ENCODE assay signal across 4 cellular contexts in the genomic region with DNA sequence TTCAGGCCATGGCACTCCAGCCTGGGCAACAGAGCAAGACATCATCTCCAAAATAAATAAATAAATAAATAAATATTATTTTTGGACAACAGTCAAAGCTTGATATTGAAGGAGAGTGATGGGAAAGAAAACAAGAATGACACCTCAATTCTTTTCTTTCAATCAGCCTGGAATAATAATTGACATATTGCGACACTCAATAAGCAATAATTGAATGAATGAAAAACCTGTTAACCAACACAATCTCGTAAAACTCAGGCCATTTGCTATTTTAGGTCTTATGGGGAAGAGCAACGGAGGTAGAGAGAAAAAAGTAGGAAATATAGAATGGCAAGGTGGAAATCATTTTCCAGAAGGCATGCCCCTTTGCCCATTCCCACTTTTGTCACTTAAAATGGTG.
TF ChIP-seq lines count a peak whose summit lies in the region.

No MANE protein-coding gene starts in this region.

TF ChIP-seq in HepG2, 621 proteins besides CTCF, POLR2A, EP300 and RAD21:
- TF ChIP-seq CEBPB (IDR thresholded peaks at IDR 0.05; ENCODE audit: borderline replicate concordance, low read depth, low read length): peak; percentile 59
- TF ChIP-seq, protein P1, sequence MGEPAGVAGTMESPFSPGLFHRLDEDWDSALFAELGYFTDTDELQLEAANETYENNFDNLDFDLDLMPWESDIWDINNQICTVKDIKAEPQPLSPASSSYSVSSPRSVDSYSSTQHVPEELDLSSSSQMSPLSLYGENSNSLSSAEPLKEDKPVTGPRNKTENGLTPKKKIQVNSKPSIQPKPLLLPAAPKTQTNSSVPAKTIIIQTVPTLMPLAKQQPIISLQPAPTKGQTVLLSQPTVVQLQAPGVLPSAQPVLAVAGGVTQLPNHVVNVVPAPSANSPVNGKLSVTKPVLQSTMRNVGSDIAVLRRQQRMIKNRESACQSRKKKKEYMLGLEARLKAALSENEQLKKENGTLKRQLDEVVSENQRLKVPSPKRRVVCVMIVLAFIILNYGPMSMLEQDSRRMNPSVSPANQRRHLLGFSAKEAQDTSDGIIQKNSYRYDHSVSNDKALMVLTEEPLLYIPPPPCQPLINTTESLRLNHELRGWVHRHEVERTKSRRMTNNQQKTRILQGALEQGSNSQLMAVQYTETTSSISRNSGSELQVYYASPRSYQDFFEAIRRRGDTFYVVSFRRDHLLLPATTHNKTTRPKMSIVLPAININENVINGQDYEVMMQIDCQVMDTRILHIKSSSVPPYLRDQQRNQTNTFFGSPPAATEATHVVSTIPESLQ (CRISPR knock-in tag; conservative IDR thresholded peaks at IDR 0.05): no peak

TF ChIP-seq in IMR-90, 13 proteins besides CTCF, POLR2A, EP300 and RAD21:
- no peak for TF ChIP-seq CHD1 (IDR thresholded peaks at IDR 0.05; ENCODE audit: low read depth, low read length)
- TF ChIP-seq FOS (IDR thresholded peaks at IDR 0.05; ENCODE audit: low read depth, low read length): no peak
- peak; percentile 75 for TF ChIP-seq CEBPB (IDR thresholded peaks at IDR 0.05; ENCODE audit: low read depth, low read length)
- TF ChIP-seq SMC3 (IDR thresholded peaks at IDR 0.05; ENCODE audit: low read depth, low read length): no peak

TF ChIP-seq in Ishikawa, 13 proteins besides CTCF, POLR2A, EP300 and RAD21:
- no peak for TF ChIP-seq REST (IDR thresholded peaks at IDR 0.05; ENCODE audit: low read depth)
- TF ChIP-seq TAF1 (IDR thresholded peaks at IDR 0.05; ENCODE audit: low read depth): no peak
- TF ChIP-seq CEBPB (IDR thresholded peaks at IDR 0.05): 0 out of 2 replicates have a peak, but pooled peaks have one; percentile 27

TF ChIP-seq in K562, 482 proteins besides CTCF, POLR2A, EP300 and RAD21:
- TF ChIP-seq EZH2 (IDR thresholded peaks at IDR 0.05; ENCODE audit: borderline replicate concordance, low read depth, low read length): no peak
- TF ChIP-seq CEBPB (tag; IDR thresholded peaks at IDR 0.05): peak; percentile 57
